ENCODE assay signal across 9 cellular contexts in genomic region chr2:42929985-42930581, GRCh38.
DNase-seq lines count a peak whose midpoint lies in the region; ATAC-seq and TF ChIP-seq lines count a peak whose summit lies in the region.
"Had no signal": no experiment of that assay in that cellular context is flagged by ENCODE, and none has a peak within 500 bp of the region (broad histone marks: within the 10 kb centered on the region; RNA-seq: fewer than 3 reads in every experiment).

No MANE protein-coding gene starts in this region.

- 13 to 25% methylated on average over 5 of the region's 5 CpGs for WGBS in esophagus, 2 donors

- H3K4me3 ChIP-seq in ACC112 (ENCODE audit: low read depth, low read length) (peak overlapping the region; percentile 24; the same call in 1 of the 2 replicates), esophagus (ENCODE audit: low read depth in 1 of 2, low read length in 2 of 2) (no peak overlapping the region)

- no peak for ATAC-seq in HG03280 (IDR thresholded peaks at IDR 0.05; ENCODE audit: unreplicated experiment)
- ATAC-seq in GM18867 (IDR thresholded peaks at IDR 0.05; ENCODE audit: unreplicated experiment), result no peak
- no peak for ATAC-seq in HG03565 (IDR thresholded peaks at IDR 0.05; ENCODE audit: unreplicated experiment)
- no peak for ATAC-seq in activated CD8-positive, alpha-beta T cell treated with anti-CD3 and anti-CD28 coated beads for 36 hours

- no peak for TF ChIP-seq CTCF in nephron progenitor cell (IDR thresholded peaks at IDR 0.05)
- TF ChIP-seq CTCF in activated CD8-positive, alpha-beta T cell treated with anti-CD3 and anti-CD28 coated beads for 36 hours (IDR thresholded peaks at IDR 0.05), result no peak

- H3K27me3 Mint-ChIP-seq in nephron progenitor cell (ENCODE audit: low read depth, poor library complexity), result no peaks in the 10 kb centered on the region
- H3K27me3 Mint-ChIP-seq in activated CD8-positive, alpha-beta T cell treated with anti-CD3 and anti-CD28 coated beads for 36 hours, result no peaks in the 10 kb centered on the region

- POLR2A ChIA-PET in activated CD8-positive, alpha-beta T cell treated with anti-CD3 and anti-CD28 coated beads for 36 hours (lab: Charles Lee), result no interaction called here

- H3K79me2 ChIP-seq in ACC112 (ENCODE audit: control insufficient read depth, insufficient read depth, low read length, unreplicated experiment), result no peaks in the 10 kb centered on the region

- H3K36me3 Mint-ChIP-seq in nephron progenitor cell (ENCODE audit: low read depth), result no peaks in the 10 kb centered on the region
- no peaks in the 10 kb centered on the region for H3K36me3 Mint-ChIP-seq in activated CD8-positive, alpha-beta T cell treated with anti-CD3 and anti-CD28 coated beads for 36 hours (ENCODE audit: low read depth)

- H3K4me3 Mint-ChIP-seq in nephron progenitor cell, result peak overlapping the region; percentile 30
- H3K4me3 Mint-ChIP-seq in activated CD8-positive, alpha-beta T cell treated with anti-CD3 and anti-CD28 coated beads for 36 hours, result no peak overlapping the region

- H3K9me3 ChIP-seq in esophagus (ENCODE audit: control insufficient read depth in 2 of 2, insufficient read depth in 1 of 2, low read depth in 1 of 2, low read length in 1 of 2), result no peaks in the 10 kb centered on the region

- intact Hi-C loops in activated CD8-positive, alpha-beta T cell treated with anti-CD3 and anti-CD28 coated beads for 36 hours (cut with micrococcal nuclease), result loop anchor here (10.0 kb wide), 1 partner anchor 105 kb away; no protein-coding TSS in a partner anchor

- no peaks in the 10 kb centered on the region for H3K27me3 ChIP-seq in ACC112 (ENCODE audit: insufficient read depth, low read length)
- no peaks in the 10 kb centered on the region for H3K27me3 ChIP-seq in esophagus (ENCODE audit: control insufficient read depth in 1 of 2, insufficient read depth in 2 of 2, low read length in 2 of 2)

- CTCF ChIA-PET in activated CD8-positive, alpha-beta T cell treated with anti-CD3 and anti-CD28 coated beads for 36 hours (lab: Charles Lee), result interaction anchor here (1.4 to 2.2 kb wide), 2 partner anchors 17 to 70 kb away, joined by 7 read pairs; no protein-coding TSS in a partner anchor

- H3K27ac Mint-ChIP-seq in nephron progenitor cell, result peak overlapping the region; percentile 98
- H3K27ac Mint-ChIP-seq in activated CD8-positive, alpha-beta T cell treated with anti-CD3 and anti-CD28 coated beads for 36 hours, result no peak overlapping the region

- H3K4me1 ChIP-seq in ACC112 (ENCODE audit: control insufficient read depth, insufficient read depth, low read length, unreplicated experiment), result peaks cover 29% of the 10 kb centered on the region
- H3K4me1 ChIP-seq in esophagus (ENCODE audit: control insufficient read depth in 2 of 2, insufficient read depth in 2 of 2, low read length in 1 of 2), result peaks cover 25 to 48% of the 10 kb centered on the region in 2 donors

- H3K27ac ChIP-seq in ACC112 (ENCODE audit: low read depth, low read length) (peak overlapping the region; percentile 84), esophagus (ENCODE audit: low read depth in 2 of 2, low read length in 1 of 2) (peak overlapping the region; percentile 81 to 86)

- H3K36me3 ChIP-seq in ACC112 (ENCODE audit: insufficient read depth, low read length) (no peaks in the 10 kb centered on the region), esophagus (ENCODE audit: control insufficient read depth in 2 of 2, insufficient read depth in 2 of 2, low read length in 1 of 2) (no peaks in the 10 kb centered on the region)

- peak; percentile 57 for DNase-seq in NCI-H2171 treated with DMSO at 0.1 percent for 48 hours (lab: John Stamatoyannopoulos, UW)
- no peak for DNase-seq in nephron progenitor cell
- no peak for DNase-seq in activated CD8-positive, alpha-beta T cell treated with anti-CD3 and anti-CD28 coated beads for 36 hours
- DNase-seq: islet precursor cell had no signal

- H2AFZ ChIP-seq in ACC112 (ENCODE audit: low read length, unreplicated experiment), result peak overlapping the region; percentile 57

- H3K9me3 Mint-ChIP-seq in nephron progenitor cell, result no peaks in the 10 kb centered on the region
- H3K9me3 Mint-ChIP-seq in activated CD8-positive, alpha-beta T cell treated with anti-CD3 and anti-CD28 coated beads for 36 hours, result no peaks in the 10 kb centered on the region

- peaks cover 98% of the 10 kb centered on the region for H3K4me1 Mint-ChIP-seq in nephron progenitor cell
- H3K4me1 Mint-ChIP-seq in activated CD8-positive, alpha-beta T cell treated with anti-CD3 and anti-CD28 coated beads for 36 hours (ENCODE audit: low read depth), result no peaks in the 10 kb centered on the region
